ENCODE assay signal across 15 cellular contexts in the genomic region with DNA sequence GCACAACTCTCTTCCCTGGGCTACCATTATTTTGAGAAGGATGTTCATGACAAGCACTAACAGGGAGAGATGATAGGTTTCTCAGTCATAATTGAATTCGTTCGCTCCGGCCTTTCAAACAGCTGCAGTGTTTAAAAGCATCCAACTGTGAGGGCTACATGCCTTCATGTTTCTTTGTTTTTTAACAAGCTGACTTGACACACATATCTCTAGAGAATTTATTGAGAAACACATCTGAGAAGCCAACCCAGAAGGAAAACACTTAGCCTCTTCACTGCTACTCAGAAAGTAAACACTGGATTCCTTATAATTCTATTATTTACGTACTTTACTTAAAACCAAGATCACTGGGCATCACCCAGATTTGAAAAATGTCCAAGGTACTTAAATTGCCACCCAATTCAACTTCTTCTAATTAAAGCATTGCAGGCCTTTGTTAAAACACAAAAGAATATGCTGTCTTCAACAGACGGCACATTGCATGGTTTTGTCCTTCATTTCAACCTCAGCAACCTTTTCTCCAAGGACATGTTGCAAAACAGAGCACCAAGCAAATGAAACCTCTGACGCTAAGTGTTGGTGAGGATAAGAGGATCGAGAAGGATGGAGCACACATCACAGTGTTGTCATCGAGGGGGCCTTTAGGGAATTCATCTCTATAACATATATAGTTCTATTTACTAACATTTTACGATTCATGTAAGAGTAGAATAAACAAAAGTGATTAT.
A peak's percentile ranks its signal among the peaks of the same experiment; 100 is the strongest.
DNase-seq lines count a peak whose midpoint lies in the region; ATAC-seq, FAIRE-seq and TF ChIP-seq lines count a peak whose summit lies in the region.
"Had no signal": no experiment of that assay in that cellular context is flagged by ENCODE, and none has a peak within 500 bp of the region (broad histone marks: within the 10 kb centered on the region; RNA-seq: fewer than 3 reads in every experiment).

No MANE protein-coding gene starts in this region.

- no peaks in the 10 kb centered on the region for H3K36me3 Mint-ChIP-seq in astrocyte (ENCODE audit: low read depth, unreplicated experiment)
- no peaks in the 10 kb centered on the region for H3K36me3 Mint-ChIP-seq in CD8-positive, alpha-beta memory T cell

- H3K4me2 ChIP-seq in astrocyte (ENCODE audit: low read length) = no peak overlapping the region
- H3K4me2 ChIP-seq: PC-9 had no signal

- DNase-seq in HEK293T (ENCODE audit: extremely low spot score) (peak; percentile 53), astrocyte (ENCODE audit: low read depth) (peak; percentile 8), left cardiac atrium (no peak), gastrocnemius medialis (no peak), D341Med (ENCODE audit: low spot score) (no peak), T-helper 1 cell (no peak), NCI-H1092 (lab: John Stamatoyannopoulos, UW) (no peak)
- no peak for DNase-seq in CD8-positive, alpha-beta memory T cell
- DNase-seq: activated CD4-positive, alpha-beta T cell treated with anti-CD3 and anti-CD28 coated beads, Interleukin-2, amount 10 ng/mL, durations not matched to agents 7 days and 5 days; central memory CD4-positive, alpha-beta T cell; Karpas-422; NCI-H2029 treated with DMSO at 0.1 percent for 48 hours; PC-9; T-helper 17 cell had no signal

- in situ Hi-C loops in gastrocnemius medialis (cut with MboI; ENCODE audit: low sequenced_read_pairs in 4 of 4) = no loop called here

- no peaks in the 10 kb centered on the region for H3K9me3 Mint-ChIP-seq in astrocyte (ENCODE audit: unreplicated experiment)
- H3K9me3 Mint-ChIP-seq in CD8-positive, alpha-beta memory T cell = no peaks in the 10 kb centered on the region
- H3K9me3 Mint-ChIP-seq: activated CD4-positive, alpha-beta T cell treated with anti-CD3 and anti-CD28 coated beads, Interleukin-2, amount 10 ng/mL, durations not matched to agents 7 days and 5 days had no signal

- H3K9me3 ChIP-seq in astrocyte (ENCODE audit: insufficient read depth, low read depth, low read length) = no peaks in the 10 kb centered on the region
- no peaks in the 10 kb centered on the region for H3K9me3 ChIP-seq in gastrocnemius medialis
- H3K9me3 ChIP-seq in CD8-positive, alpha-beta memory T cell (ENCODE audit: low read length) = no peaks in the 10 kb centered on the region
- H3K9me3 ChIP-seq: suprapubic skin had no signal

- H3K4me3 ChIP-seq in astrocyte (ENCODE audit: insufficient read depth, low read depth, low read length) (no peak overlapping the region), gastrocnemius medialis (no peak overlapping the region)
- H3K4me3 ChIP-seq in CD8-positive, alpha-beta memory T cell (ENCODE audit: low read length) = no peak overlapping the region
- H3K4me3 ChIP-seq: PC-9, suprapubic skin had no signal

- intact Hi-C loops in left cardiac atrium (cut with DNase I) (no loop called here), gastrocnemius medialis (cut with DNase I; ENCODE audit: low total_unique reads) (loop anchor here (2.0 kb wide), 1 partner anchor 73 kb away; no protein-coding TSS in a partner anchor)

- no peak overlapping the region for H3K9ac ChIP-seq in astrocyte (ENCODE audit: low read length)

- CTCF ChIA-PET in HEK293T (lab: Yijun Ruan, JAX) = interaction anchor here (1.1 kb wide), 1 partner anchor 76 kb away, joined by 4 read pairs; the partner anchor contains the start of gene TBC1D4
- CTCF ChIA-PET in CD8-positive, alpha-beta memory T cell (lab: Charles Lee) = no interaction called here

- no peak overlapping the region for H2AFZ ChIP-seq in astrocyte (ENCODE audit: low read depth, low read length)
- H2AFZ ChIP-seq: PC-9 had no signal

- H4K20me1 ChIP-seq in astrocyte (ENCODE audit: insufficient read depth, low read length) = peaks cover 24% of the 10 kb centered on the region

- ATAC-seq in left cardiac atrium (peak; percentile 52 to 56), gastrocnemius medialis (peak; percentile 21 to 26)
- ATAC-seq: T-helper 17 cell had no signal

- H3K36me3 ChIP-seq in astrocyte (ENCODE audit: insufficient read depth, low read length) (no peaks in the 10 kb centered on the region), gastrocnemius medialis (no peaks in the 10 kb centered on the region)
- H3K36me3 ChIP-seq in CD8-positive, alpha-beta memory T cell (ENCODE audit: insufficient read depth, low read length) = no peaks in the 10 kb centered on the region
- H3K36me3 ChIP-seq: suprapubic skin had no signal

- FAIRE-seq in astrocyte (lab: Jason Lieb, UNC) = no peak

- POLR2A ChIA-PET in HEK293T (lab: Yijun Ruan, JAX) = no interaction called here
- POLR2A ChIA-PET in CD8-positive, alpha-beta memory T cell (lab: Charles Lee) = no interaction called here

- no peak overlapping the region for H3K27ac Mint-ChIP-seq in astrocyte (ENCODE audit: unreplicated experiment)
- H3K27ac Mint-ChIP-seq in CD8-positive, alpha-beta memory T cell = no peak overlapping the region
- H3K27ac Mint-ChIP-seq: activated CD4-positive, alpha-beta T cell treated with anti-CD3 and anti-CD28 coated beads, Interleukin-2, amount 10 ng/mL, durations not matched to agents 7 days and 5 days; T-helper 17 cell had no signal

- no peak for TF ChIP-seq CTCF in astrocyte (IDR thresholded peaks at IDR 0.05; ENCODE audit: insufficient read depth, low read depth, low read length)
- no peak for TF ChIP-seq CTCF in gastrocnemius medialis (IDR thresholded peaks at IDR 0.05 in 4 of 5, conservative IDR thresholded peaks at IDR 0.05 in 1 of 5)

- H3K4me1 ChIP-seq in astrocyte (ENCODE audit: insufficient read depth, low read length) (no peaks in the 10 kb centered on the region), gastrocnemius medialis (peaks cover 69 to 73% of the 10 kb centered on the region in 2 donors)
- no peaks in the 10 kb centered on the region for H3K4me1 ChIP-seq in CD8-positive, alpha-beta memory T cell (ENCODE audit: insufficient read depth, low read length)

- peaks cover 8% of the 10 kb centered on the region for H3K4me1 Mint-ChIP-seq in astrocyte (ENCODE audit: low read depth, unreplicated experiment)
- no peaks in the 10 kb centered on the region for H3K4me1 Mint-ChIP-seq in CD8-positive, alpha-beta memory T cell
- H3K4me1 Mint-ChIP-seq: activated CD4-positive, alpha-beta T cell treated with anti-CD3 and anti-CD28 coated beads, Interleukin-2, amount 10 ng/mL, durations not matched to agents 7 days and 5 days; T-helper 17 cell had no signal

- peaks cover 10% of the 10 kb centered on the region for H3K79me2 ChIP-seq in astrocyte (ENCODE audit: insufficient read depth, low read length)

- H3K27ac ChIP-seq in astrocyte (ENCODE audit: low read depth, low read length) (no peak overlapping the region), gastrocnemius medialis (peak overlapping the region; percentile 80 to 89 (median 87))
- H3K27ac ChIP-seq in CD8-positive, alpha-beta memory T cell (ENCODE audit: low read depth, low read length) = no peak overlapping the region
- H3K27ac ChIP-seq: PC-9, suprapubic skin had no signal

- H3K4me3 Mint-ChIP-seq in astrocyte (ENCODE audit: unreplicated experiment) = no peak overlapping the region
- no peak overlapping the region for H3K4me3 Mint-ChIP-seq in CD8-positive, alpha-beta memory T cell
- H3K4me3 Mint-ChIP-seq: activated CD4-positive, alpha-beta T cell treated with anti-CD3 and anti-CD28 coated beads, Interleukin-2, amount 10 ng/mL, durations not matched to agents 7 days and 5 days; T-helper 17 cell had no signal

- H3K27me3 Mint-ChIP-seq in astrocyte (ENCODE audit: low read depth, unreplicated experiment) = no peaks in the 10 kb centered on the region
- peaks cover 0 to 32% of the 10 kb centered on the region in 2 donors for H3K27me3 Mint-ChIP-seq in CD8-positive, alpha-beta memory T cell
- H3K27me3 Mint-ChIP-seq: activated CD4-positive, alpha-beta T cell treated with anti-CD3 and anti-CD28 coated beads, Interleukin-2, amount 10 ng/mL, durations not matched to agents 7 days and 5 days had no signal

- no peak for TF ChIP-seq POLR2A in gastrocnemius medialis (IDR thresholded peaks at IDR 0.05)

- H3K27me3 ChIP-seq in astrocyte (ENCODE audit: insufficient read depth, low read length) (no peaks in the 10 kb centered on the region), gastrocnemius medialis (no peaks in the 10 kb centered on the region)
- H3K27me3 ChIP-seq in CD8-positive, alpha-beta memory T cell (ENCODE audit: insufficient read depth, low read length, poor library complexity, severe bottlenecking) = no peaks in the 10 kb centered on the region
- H3K27me3 ChIP-seq: suprapubic skin had no signal

TF ChIP-seq in HEK293T, 16 proteins besides CTCF, POLR2A, EP300 and RAD21:
- TF ChIP-seq CTBP1 (IDR thresholded peaks at IDR 0.05; ENCODE audit: borderline replicate concordance) = peak; percentile 86
- no peak for TF ChIP-seq HDGF (IDR thresholded peaks at IDR 0.05; ENCODE audit: borderline replicate concordance)
- TF ChIP-seq PKNOX1 (IDR thresholded peaks at IDR 0.05) = peak; percentile 87
- peak; percentile 84 for TF ChIP-seq FOXK2 (IDR thresholded peaks at IDR 0.05)
- peak; percentile 61; the same call in 1 of the 2 replicates for TF ChIP-seq FOXA1 (IDR thresholded peaks at IDR 0.05)
- no peak for TF ChIP-seq SP1 (IDR thresholded peaks at IDR 0.05)
- peak; percentile 84; the same call in 1 of the 2 replicates for TF ChIP-seq ARNT (IDR thresholded peaks at IDR 0.05)
- TF ChIP-seq LEF1 (IDR thresholded peaks at IDR 0.05; ENCODE audit: borderline replicate concordance) = 0 out of 2 replicates have a peak, but pooled peaks have one; percentile 69
- TF ChIP-seq FOXM1 (IDR thresholded peaks at IDR 0.05; ENCODE audit: borderline replicate concordance) = peak; percentile 40; the same call in 1 of the 2 replicates
- peak; percentile 32; the same call in 1 of the 2 replicates for TF ChIP-seq L3MBTL2 (conservative IDR thresholded peaks at IDR 0.05)

Comparison
In these comparisons a context has a peak if more than half of its experiments do, and no peak if none do; other contexts are left out.
1. DNase-seq: peak in HEK293T (single experiment) and astrocyte (single experiment); none in left cardiac atrium (single experiment), gastrocnemius medialis (0 of 2), D341Med (single experiment), T-helper 1 cell (0 of 5), CD8-positive, alpha-beta memory T cell (0 of 5) and NCI-H1092 (single experiment).
2. H3K27ac ChIP-seq: peak in gastrocnemius medialis (4 of 4); none in astrocyte (single experiment) and CD8-positive, alpha-beta memory T cell (single experiment).